ENCODE assay signal across 15 cellular contexts in genomic region chr11:67996051-67996450, GRCh38. TPM values are rescaled to one million over a fixed set of nuclear protein-coding genes. Genes with fewer than 3 reads are reported as not detected.
"Had no signal": no experiment of that assay in that cellular context is flagged by ENCODE, and none has a peak within 500 bp of the region (broad histone marks: within the 10 kb centered on the region; RNA-seq: fewer than 3 reads in every experiment).

No MANE protein-coding gene starts in this region.

- H3K4me1 ChIP-seq: testis, uterus had no signal

- H3K27me3 ChIP-seq: adrenal gland, brain microvascular endothelial cell, testis, uterus had no signal

- DNase-seq: activated CD4-positive, alpha-beta T cell treated with anti-CD3 and anti-CD28 coated beads for 4 hours; activated CD4-positive, alpha-beta T cell treated with anti-CD3 and anti-CD28 coated beads, Interleukin-2, amount 50 U/mL, for 4 hours; activated CD4-positive, CD25-positive, alpha-beta regulatory T cell; activated CD8-positive, alpha-beta memory T cell treated with anti-CD3 and anti-CD28 coated beads, Interleukin-2, amount 50 U/mL, for 4 hours; cortex of kidney; esophagus squamous epithelium; left ventricle myocardium inferior; uterus had no signal

- H3K4me3 Mint-ChIP-seq: natural killer cell treated with Interleukin-12 subunit alpha and Interleukin-12 subunit beta and Interleukin-15 and Interleukin-18, amount 100 ng/mL, for 72 hours had no signal

- H3K4me3 ChIP-seq: adrenal gland, left ventricle myocardium inferior, mucosa of descending colon, uterus had no signal

- H3K9me3 ChIP-seq: adrenal gland, esophagus squamous epithelium, left ventricle myocardium inferior, mucosa of descending colon, testis, uterus had no signal

- H3K36me3 Mint-ChIP-seq: activated naive CD4-positive, alpha-beta T cell treated with anti-CD3 and anti-CD28 coated beads, Interleukin-2, amount 50 U/mL, for 72 hours; natural killer cell treated with Interleukin-12 subunit alpha and Interleukin-12 subunit beta and Interleukin-15 and Interleukin-18, amount 100 ng/mL, for 72 hours had no signal

- H3K27me3 Mint-ChIP-seq: natural killer cell treated with Interleukin-12 subunit alpha and Interleukin-12 subunit beta and Interleukin-15 and Interleukin-18, amount 100 ng/mL, for 72 hours had no signal

- H3K27ac Mint-ChIP-seq: activated naive CD4-positive, alpha-beta T cell treated with anti-CD3 and anti-CD28 coated beads, Interleukin-2, amount 50 U/mL, for 72 hours had no signal

- H3K36me3 ChIP-seq: adrenal gland, left ventricle myocardium inferior, uterus had no signal

- H3K9me3 Mint-ChIP-seq: activated naive CD4-positive, alpha-beta T cell treated with anti-CD3 and anti-CD28 coated beads, Interleukin-2, amount 50 U/mL, for 72 hours had no signal

- H3K27ac ChIP-seq: adrenal gland, brain microvascular endothelial cell, esophagus squamous epithelium, left ventricle myocardium inferior, testis, uterus had no signal

RNA-seq across cellular contexts. Expression of gene ALDH3B1, which starts 14.1 kb away (rescaled TPM):
- total RNA-seq: activated CD8-positive, alpha-beta memory T cell treated with anti-CD3 and anti-CD28 coated beads for 36 hours had no signal
